9 cellular contexts compared by ENCODE assay signal in the genomic region with DNA sequence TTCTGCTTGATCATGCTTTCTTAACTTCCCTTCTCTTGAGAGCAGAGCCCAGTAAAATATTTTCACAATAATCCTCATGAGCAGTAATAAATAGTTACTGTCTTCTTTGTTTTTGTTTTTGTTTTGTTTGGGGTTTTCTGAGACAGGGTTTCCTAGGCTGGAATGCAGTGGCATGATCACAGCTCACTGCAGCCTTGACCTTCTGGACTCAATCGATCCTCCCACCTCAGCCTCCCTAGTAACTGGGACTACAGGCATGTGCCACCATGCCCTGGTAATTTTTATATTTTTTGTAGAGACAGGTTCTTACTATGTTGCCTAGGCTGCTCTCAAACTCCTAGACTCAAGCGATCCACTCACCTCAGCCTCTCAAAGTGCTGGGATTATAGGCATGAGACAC.
"Had no signal": no experiment of that assay in that cellular context is flagged by ENCODE, and none has a peak within 500 bp of the region (broad histone marks: within the 10 kb centered on the region; RNA-seq: fewer than 3 reads in every experiment).

No MANE protein-coding gene starts in this region.

- H3K9me3 Mint-ChIP-seq: HFFc6 had no signal

- H3K9ac ChIP-seq: GM23248 had no signal

- H3K4me3 Mint-ChIP-seq: HFFc6 had no signal

- H3K27ac Mint-ChIP-seq: HFFc6 had no signal

- H2AFZ ChIP-seq: GM23248 had no signal

- H3K4me3 ChIP-seq: GM23248, HAP-1, K562 had no signal

- H3K4me1 ChIP-seq: HAP-1 had no signal

- H3K9me3 ChIP-seq: HAP-1 had no signal

- H3K36me3 ChIP-seq: HAP-1 had no signal

- DNase-seq: GM23248, GOT3, H7, HFFc6, IMR-90 had no signal

- FAIRE-seq: K562 had no signal

- H3K27ac ChIP-seq: GM23248, HL-60 had no signal

- ATAC-seq: HCT116, K562 had no signal
